Comparison of ENCODE assay signal across 22 cellular contexts in genomic region chr1:153940756-153941155, GRCh38.
A peak's percentile ranks its signal among the peaks of the same experiment; 100 is the strongest.
DNase-seq lines count a peak whose midpoint lies in the region; ATAC-seq and TF ChIP-seq lines count a peak whose summit lies in the region.
"Had no signal": no experiment of that assay in that cellular context is flagged by ENCODE, and none has a peak within 500 bp of the region (broad histone marks: within the 10 kb centered on the region; RNA-seq: fewer than 3 reads in every experiment).

No MANE protein-coding gene starts in this region.

- ATAC-seq in stimulated activated naive CD8-positive, alpha-beta T cell treated with anti-CD3 and anti-CD28 coated beads, Interleukin-15, Interleukin-2, amounts not matched to agents 100 U/mL and 50 U/mL, for 24 hours: no peak
- no peak for ATAC-seq in memory B cell (ENCODE audit: low read depth)
- no peak for ATAC-seq in HG02571 (IDR thresholded peaks at IDR 0.05; ENCODE audit: unreplicated experiment)
- ATAC-seq: gastrocnemius medialis, PC-3, right lobe of liver had no signal

- DNase-seq in stimulated activated naive CD8-positive, alpha-beta T cell treated with anti-CD3 and anti-CD28 coated beads, Interleukin-15, Interleukin-2, amounts not matched to agents 100 U/mL and 50 U/mL, for 24 hours: no peak
- no peak for DNase-seq in memory B cell (ENCODE audit: low spot score in 2 of 2)
- DNase-seq in coronary artery (ENCODE audit: low spot score): no peak
- DNase-seq in NCI-H526 treated with DMSO at 0.1 percent for 48 hours (lab: John Stamatoyannopoulos, UW): no peak
- DNase-seq: activated CD4-positive, alpha-beta T cell treated with anti-CD3 and anti-CD28 coated beads for 48 hours; anterior cingulate cortex; caudate nucleus; CD4-positive, alpha-beta memory T cell; effector CD8-positive, alpha-beta T cell; gastrocnemius medialis; GDM1; hypothalamus; NCI-H1092; NCI-H1930; NCI-H226; PC-3; SHP77 treated with DMSO at 0.1 percent for 48 hours had no signal

- peaks cover 24% of the 10 kb centered on the region for H3K4me1 Mint-ChIP-seq in stimulated activated naive CD8-positive, alpha-beta T cell treated with anti-CD3 and anti-CD28 coated beads, Interleukin-15, Interleukin-2, amounts not matched to agents 100 ng/mL and 50 ng/mL, for 24 hours (ENCODE audit: low read depth)
- H3K4me1 Mint-ChIP-seq in memory B cell: peaks cover 30% of the 10 kb centered on the region

- peak overlapping the region; percentile 75 for H3K27ac Mint-ChIP-seq in stimulated activated naive CD8-positive, alpha-beta T cell treated with anti-CD3 and anti-CD28 coated beads, Interleukin-15, Interleukin-2, amounts not matched to agents 100 ng/mL and 50 ng/mL, for 24 hours
- peak overlapping the region; percentile 80 for H3K27ac Mint-ChIP-seq in memory B cell

- no peak overlapping the region for H3K4me3 Mint-ChIP-seq in stimulated activated naive CD8-positive, alpha-beta T cell treated with anti-CD3 and anti-CD28 coated beads, Interleukin-15, Interleukin-2, amounts not matched to agents 100 ng/mL and 50 ng/mL, for 24 hours
- no peak overlapping the region for H3K4me3 Mint-ChIP-seq in memory B cell

- TF ChIP-seq CTCF in coronary artery (IDR thresholded peaks at IDR 0.05): no peak

- H3K36me3 Mint-ChIP-seq in stimulated activated naive CD8-positive, alpha-beta T cell treated with anti-CD3 and anti-CD28 coated beads, Interleukin-15, Interleukin-2, amounts not matched to agents 100 ng/mL and 50 ng/mL, for 24 hours (ENCODE audit: low read depth): peaks cover 64% of the 10 kb centered on the region
- peaks cover 41% of the 10 kb centered on the region for H3K36me3 Mint-ChIP-seq in memory B cell

- H3K4me3 ChIP-seq in coronary artery: no peak overlapping the region
- H3K4me3 ChIP-seq: esophagus muscularis mucosa, gastrocnemius medialis, ovary, right lobe of liver had no signal

- H3K27ac ChIP-seq in coronary artery: no peak overlapping the region
- H3K27ac ChIP-seq: esophagus muscularis mucosa, gastrocnemius medialis, ovary, right lobe of liver had no signal

- H3K27me3 Mint-ChIP-seq in stimulated activated naive CD8-positive, alpha-beta T cell treated with anti-CD3 and anti-CD28 coated beads, Interleukin-15, Interleukin-2, amounts not matched to agents 100 ng/mL and 50 ng/mL, for 24 hours: no peaks in the 10 kb centered on the region
- H3K27me3 Mint-ChIP-seq in memory B cell: no peaks in the 10 kb centered on the region

- H3K9me3 Mint-ChIP-seq in stimulated activated naive CD8-positive, alpha-beta T cell treated with anti-CD3 and anti-CD28 coated beads, Interleukin-15, Interleukin-2, amounts not matched to agents 100 ng/mL and 50 ng/mL, for 24 hours: no peaks in the 10 kb centered on the region
- H3K9me3 Mint-ChIP-seq in memory B cell: no peaks in the 10 kb centered on the region
